17 cellular contexts compared by ENCODE assay signal in the genomic region with DNA sequence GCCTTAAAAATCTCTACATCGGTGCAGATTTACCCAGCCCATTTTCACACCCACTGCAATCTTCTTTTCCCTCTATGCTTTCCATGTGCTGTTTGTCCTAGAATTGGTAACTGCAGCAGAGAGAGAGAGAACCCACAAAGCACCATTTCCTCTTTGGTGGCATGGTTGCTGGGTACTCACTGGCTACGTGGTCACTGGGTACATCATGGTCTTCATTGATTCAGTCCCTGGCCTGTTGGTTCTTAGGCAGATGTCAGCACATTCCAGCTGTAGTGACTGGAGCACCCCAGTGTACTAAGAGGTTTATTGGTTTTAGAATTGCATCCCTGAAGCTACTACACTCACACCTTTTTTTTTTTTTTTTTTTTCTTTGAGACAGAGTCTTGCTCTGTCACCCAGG.
"Had no signal": no experiment of that assay in that cellular context is flagged by ENCODE, and none has a peak within 500 bp of the region (broad histone marks: within the 10 kb centered on the region; RNA-seq: fewer than 3 reads in every experiment).

No MANE protein-coding gene starts in this region.

- DNase-seq: activated CD4-positive, alpha-beta T cell treated with anti-CD3 and anti-CD28 coated beads for 48 hours; activated naive CD4-positive, alpha-beta T cell treated with anti-CD3 and anti-CD28 coated beads, Interleukin-2, amount 10 ng/mL, durations not matched to agents 7 days and 5 days; activated T-cell treated with anti-CD3 and anti-CD28 coated beads for 4 hours; body of pancreas; caudate nucleus; kidney; left ventricle myocardium inferior; mucosa of descending colon; naive thymus-derived CD4-positive, alpha-beta T cell; pancreas; sigmoid colon; spleen; T-cell; tibial artery had no signal

- H3K36me3 Mint-ChIP-seq: memory B cell had no signal

- H3K27me3 Mint-ChIP-seq: activated naive CD4-positive, alpha-beta T cell treated with anti-CD3 and anti-CD28 coated beads, Interleukin-2, amount 10 ng/mL, durations not matched to agents 7 days and 5 days; naive thymus-derived CD4-positive, alpha-beta T cell; T-cell had no signal

- H3K27ac ChIP-seq: body of pancreas, esophagus muscularis mucosa, left ventricle myocardium inferior, pancreas, sigmoid colon, spleen, tibial artery had no signal

- H3K27ac Mint-ChIP-seq: activated naive CD4-positive, alpha-beta T cell treated with anti-CD3 and anti-CD28 coated beads, Interleukin-2, amount 10 ng/mL, durations not matched to agents 7 days and 5 days; memory B cell; T-cell had no signal

- H3K4me3 Mint-ChIP-seq: activated naive CD4-positive, alpha-beta T cell treated with anti-CD3 and anti-CD28 coated beads, Interleukin-2, amount 10 ng/mL, durations not matched to agents 7 days and 5 days; memory B cell; naive thymus-derived CD4-positive, alpha-beta T cell; T-cell; WTC11 had no signal

- ATAC-seq: body of pancreas; mucosa of descending colon; naive thymus-derived CD4-positive, alpha-beta T cell; pancreas; T-cell; WTC11 had no signal

- H3K4me1 Mint-ChIP-seq: memory B cell had no signal

- H3K27me3 ChIP-seq: body of pancreas, esophagus muscularis mucosa, pancreas, sigmoid colon, spleen, tibial artery had no signal

- H3K4me3 ChIP-seq: body of pancreas, esophagus muscularis mucosa, left ventricle myocardium inferior, mucosa of descending colon, pancreas, sigmoid colon, spleen, tibial artery had no signal

- H3K9me3 ChIP-seq: body of pancreas, mucosa of descending colon, pancreas, sigmoid colon, tibial artery had no signal

- H3K36me3 ChIP-seq: esophagus muscularis mucosa, pancreas, sigmoid colon, spleen, tibial artery had no signal

- H3K4me1 ChIP-seq: body of pancreas, pancreas had no signal
